38 cellular contexts compared by ENCODE assay signal in genomic region chr19:45483033-45483432, GRCh38. TPM values are rescaled to one million over a fixed set of nuclear protein-coding genes. Genes with fewer than 3 reads are reported as not detected.
A peak's percentile ranks its signal among the peaks of the same experiment; 100 is the strongest.
DNase-seq lines count a peak whose midpoint lies in the region; ATAC-seq, FAIRE-seq and TF ChIP-seq lines count a peak whose summit lies in the region.
"Had no signal": no experiment of that assay in that cellular context is flagged by ENCODE, and none has a peak within 500 bp of the region (broad histone marks: within the 10 kb centered on the region; RNA-seq: fewer than 3 reads in every experiment).

No MANE protein-coding gene starts in this region.

- no peak overlapping the region for H2BK15ac ChIP-seq in neuronal stem cell (ENCODE audit: low read length)

- H3K4me3 ChIP-seq in HEK293 (ENCODE audit: low read depth, low read length) = no peak overlapping the region
- H3K4me3 ChIP-seq in K562 = no peak overlapping the region
- H3K4me3 ChIP-seq in neuronal stem cell (ENCODE audit: low read length in 2 of 2) = no peak overlapping the region
- H3K4me3 ChIP-seq: A549; BLaER1; BLaER1 treated with 17β-estradiol and CSF1 and Interleukin-3, amounts not matched to agents 10 nM and 100 nM had no signal

- H2BK12ac ChIP-seq in neuronal stem cell (ENCODE audit: low read length) = no peak overlapping the region

- no peak overlapping the region for H2BK120ac ChIP-seq in neuronal stem cell (ENCODE audit: low read depth, low read length)

- in situ Hi-C loops in K562 (cut with MboI) = no loop called here

- no peak overlapping the region for H3K14ac ChIP-seq in neuronal stem cell (ENCODE audit: low read length)

- no peaks in the 10 kb centered on the region for H4K20me1 ChIP-seq in K562 (replicated peaks; ENCODE audit: control insufficient read depth, insufficient read depth, low read length)
- H4K20me1 ChIP-seq: BLaER1; BLaER1 treated with 17β-estradiol and CSF1 and Interleukin-3, amounts not matched to agents 10 nM and 100 nM had no signal

- no peak overlapping the region for H3K27ac Mint-ChIP-seq in WTC11
- H3K27ac Mint-ChIP-seq: B cell; CD4-positive, alpha-beta T cell; CD8-positive, alpha-beta memory T cell; CD8-positive, alpha-beta T cell had no signal

- no peaks in the 10 kb centered on the region for H3K9me3 Mint-ChIP-seq in WTC11
- H3K9me3 Mint-ChIP-seq: CD14-positive monocyte; CD4-positive, alpha-beta T cell; CD4-positive, CD25-positive, alpha-beta regulatory T cell; CD8-positive, alpha-beta T cell had no signal

- H3K9me3 ChIP-seq in HEK293 (ENCODE audit: control insufficient read depth, insufficient read depth, low read depth, low read length) (no peaks in the 10 kb centered on the region), K562 (replicated peaks; ENCODE audit: control insufficient read depth, insufficient read depth, low read depth, low read length) (no peaks in the 10 kb centered on the region), neuronal stem cell (replicated peaks in 1 of 2; ENCODE audit: control insufficient read depth in 2 of 2, insufficient read depth in 1 of 2, low read depth in 1 of 2, low read length in 2 of 2) (no peaks in the 10 kb centered on the region)
- H3K9me3 ChIP-seq: A549; BE2C; BLaER1; BLaER1 treated with 17β-estradiol and CSF1 and Interleukin-3, amounts not matched to agents 10 nM and 100 nM; Caco-2 had no signal

- no peak overlapping the region for H4K91ac ChIP-seq in neuronal stem cell (ENCODE audit: low read depth, low read length, poor library complexity)

- no peaks in the 10 kb centered on the region for H3K9me1 ChIP-seq in K562 (ENCODE audit: control insufficient read depth, insufficient read depth, low read length)

- CTCF ChIA-PET in HEK293 (lab: Yijun Ruan, JAX) = interaction anchor here (0.7 to 1.5 kb wide), 3 partner anchors 38 to 48 kb away, joined by 3 to 11 read pairs (median 6); no protein-coding TSS in a partner anchor
- CTCF ChIA-PET in WTC11 (lab: Charles Lee) = interaction anchor here (0.7 to 7.1 kb wide), 2 partner anchors 35 to 43 kb away, joined by 3 to 325 read pairs; no protein-coding TSS in a partner anchor
- CTCF ChIA-PET in K562 (lab: Yijun Ruan, JAX; ENCODE audit: low intra/inter-chr PET ratio) = no interaction called here

- H3K4me1 Mint-ChIP-seq in WTC11 = peaks cover 11% of the 10 kb centered on the region

- H2BK5ac ChIP-seq in neuronal stem cell (ENCODE audit: low read length) = no peak overlapping the region

- no peak overlapping the region for H3K4ac ChIP-seq in neuronal stem cell (ENCODE audit: low read length)

- H3K4me3 Mint-ChIP-seq in WTC11 = no peak overlapping the region
- H3K4me3 Mint-ChIP-seq: B cell; CD4-positive, alpha-beta T cell; CD4-positive, CD25-positive, alpha-beta regulatory T cell; CD8-positive, alpha-beta T cell had no signal

- H3K27me3 ChIP-seq in K562 (ENCODE audit: control insufficient read depth in 2 of 2, insufficient read depth in 2 of 2, low read length in 2 of 2) (no peaks in the 10 kb centered on the region), neuronal stem cell (ENCODE audit: control insufficient read depth in 3 of 3, insufficient read depth in 3 of 3, low read depth in 1 of 3, low read length in 3 of 3) (no peaks in the 10 kb centered on the region)
- H3K27me3 ChIP-seq: BE2C; BLaER1; BLaER1 treated with 17β-estradiol and CSF1 and Interleukin-3, amounts not matched to agents 10 nM and 100 nM had no signal

- no peaks in the 10 kb centered on the region; a peak in 1 of 3 replicates for H3K36me3 ChIP-seq in HEK293 (ENCODE audit: control insufficient read depth in 2 of 2, insufficient read depth in 1 of 2, low read length in 2 of 2)
- H3K36me3 ChIP-seq in K562 (ENCODE audit: control insufficient read depth, insufficient read depth, low read length) = no peaks in the 10 kb centered on the region
- H3K36me3 ChIP-seq in neuronal stem cell (replicated peaks in 1 of 2; ENCODE audit: control insufficient read depth in 2 of 2, insufficient read depth in 2 of 2, low read length in 2 of 2) = no peaks in the 10 kb centered on the region
- H3K36me3 ChIP-seq: BE2C, BLaER1 had no signal

- no peak for TF ChIP-seq EP300 in K562 (IDR thresholded peaks at IDR 0.05; ENCODE audit: low read length)

- H3K4me2 ChIP-seq in K562 (ENCODE audit: insufficient read depth, low read length) (no peak overlapping the region), neuronal stem cell (ENCODE audit: insufficient read depth, low read length, poor library complexity, severe bottlenecking) (no peak overlapping the region)
- H3K4me2 ChIP-seq: A549; BLaER1; BLaER1 treated with 17β-estradiol and CSF1 and Interleukin-3, amounts not matched to agents 10 nM and 100 nM had no signal

- no peak overlapping the region for H3K23ac ChIP-seq in neuronal stem cell (ENCODE audit: low read depth, low read length, poor library complexity)

- TF ChIP-seq CTCF in HEK293 (tag by site-specific recombination; IDR thresholded peaks at IDR 0.05) (no peak), WTC11 (IDR thresholded peaks at IDR 0.05) (no peak), K562 (IDR thresholded peaks at IDR 0.05 in 2 of 3, conservative IDR thresholded peaks at IDR 0.05 in 1 of 3; ENCODE audit: insufficient read depth in 2 of 3, low read depth in 1 of 3, low read length in 3 of 3) (no peak)

- DNase-seq in WTC11 (ENCODE audit: low spot score) = no peak
- DNase-seq in K562 (ENCODE audit: extremely low read depth in 1 of 4, low spot score in 3 of 4) = no peak
- no peak for DNase-seq in neuronal stem cell (ENCODE audit: low spot score)
- no peak for DNase-seq in posterior vena cava (ENCODE audit: low spot score)
- no peak for DNase-seq in HuH-7.5 (ENCODE audit: low spot score)
- DNase-seq in glomerular visceral epithelial cell (ENCODE audit: extremely low spot score) = no peak
- DNase-seq: 8988T; ACHN; AML-193; BE2C; C1 segment of cervical spinal cord; Caco-2; Calu3; CD4-positive, alpha-beta memory T cell; CD4-positive, alpha-beta T cell; CD4-positive, CD25-positive, alpha-beta regulatory T cell; CD8-positive, alpha-beta memory T cell; CD8-positive, alpha-beta T cell; COR-L47; DMS 273 treated with DMSO at 0.1 percent for 48 hours; DMS153; DMS53; DMS79; DMS79 treated with DMSO at 0.1 percent for 48 hours; DND-41; EL had no signal

- TF ChIP-seq RAD21 in K562 (CRISPR knock-in tag; conservative IDR thresholded peaks at IDR 0.05 in 1 of 2, IDR thresholded peaks at IDR 0.05 in 1 of 2) = no peak

- H3K79me2 ChIP-seq in K562 (ENCODE audit: control insufficient read depth, insufficient read depth, low read length) = no peaks in the 10 kb centered on the region

- no peak for TF ChIP-seq POLR2A in K562 (conservative IDR thresholded peaks at IDR 0.05)

- peaks cover 9% of the 10 kb centered on the region for H3K27me3 Mint-ChIP-seq in WTC11 (ENCODE audit: low read depth)
- H3K27me3 Mint-ChIP-seq: B cell; CD4-positive, alpha-beta memory T cell had no signal

- WGBS in K562 (ENCODE audit: insufficient coverage, low coverage, missing lambda C conversion rate) = 55% methylated on average over 5 of the region's 5 CpGs
- WGBS in neuronal stem cell (ENCODE audit: extremely low coverage in 2 of 2, insufficient read length in 2 of 2, insufficient replicate concordance in 1 of 2), 2 donors = no CpG with 5 or more reads among the region's 5 CpGs

- FAIRE-seq in K562 (lab: Jason Lieb, UNC) = no peak
- FAIRE-seq: A204.1, A549, D721Med had no signal

- intact Hi-C loops in K562 (cut with micrococcal nuclease) = no loop called here
- intact Hi-C loops in posterior vena cava (cut with DNase I) = loop anchor here in 1 of 2 donors (5.0 to 10.0 kb wide), 2 partner anchors 46 to 1852 kb away; partner anchors contain the start of gene C5AR2

- H3K4me1 ChIP-seq in HEK293 (ENCODE audit: control insufficient read depth, insufficient read depth, low read length) (peaks cover 2% of the 10 kb centered on the region; the same call in 1 of the 2 replicates), K562 (replicated peaks in 1 of 2; ENCODE audit: control insufficient read depth in 2 of 2, insufficient read depth in 2 of 2, low read length in 2 of 2) (peaks cover 5% of the 10 kb centered on the region in 2 experiments; a peak in 3 of 5 replicates), neuronal stem cell (ENCODE audit: control insufficient read depth in 2 of 2, insufficient read depth in 1 of 2, low read depth in 1 of 2, low read length in 2 of 2) (peaks cover 0 to 1% of the 10 kb centered on the region in 2 donors)

- no peaks in the 10 kb centered on the region for H3K79me1 ChIP-seq in neuronal stem cell (ENCODE audit: low read depth, low read length)

- no peak overlapping the region for H3K27ac ChIP-seq in HEK293 (ENCODE audit: extremely low read depth, low read depth, low read length)
- H3K27ac ChIP-seq in K562 (ENCODE audit: extremely low read depth, low read depth, low read length) = no peak overlapping the region
- H3K27ac ChIP-seq in neuronal stem cell (replicated peaks; ENCODE audit: low read length) = no peak overlapping the region
- H3K27ac ChIP-seq: 22Rv1; A549; BLaER1; BLaER1 treated with 17β-estradiol and CSF1 and Interleukin-3, amounts not matched to agents 10 nM and 100 nM; C4-2B had no signal

- H3K36me3 Mint-ChIP-seq in WTC11 = no peaks in the 10 kb centered on the region
- H3K36me3 Mint-ChIP-seq: CD14-positive monocyte; CD4-positive, CD25-positive, alpha-beta regulatory T cell; CD8-positive, alpha-beta T cell had no signal

- H4K8ac ChIP-seq in neuronal stem cell (ENCODE audit: low read depth, low read length) = peak overlapping the region; percentile 31

- no peak overlapping the region for H3K18ac ChIP-seq in neuronal stem cell (ENCODE audit: low read length)

- H3K9ac ChIP-seq in K562 (ENCODE audit: insufficient read depth in 1 of 2, low read depth in 2 of 2, low read length in 2 of 2) = no peak overlapping the region
- no peak overlapping the region for H3K9ac ChIP-seq in neuronal stem cell (ENCODE audit: low read depth, low read length, poor library complexity)
- H3K9ac ChIP-seq: BLaER1; BLaER1 treated with 17β-estradiol and CSF1 and Interleukin-3, amounts not matched to agents 10 nM and 100 nM had no signal

- no peak overlapping the region for H2AK5ac ChIP-seq in neuronal stem cell (ENCODE audit: low read depth, low read length)

- H2AFZ ChIP-seq in K562 (ENCODE audit: low read depth, low read length) (no peak overlapping the region), neuronal stem cell (ENCODE audit: low read length) (no peak overlapping the region)

- POLR2A ChIA-PET in HEK293 (lab: Yijun Ruan, JAX) (no interaction called here), WTC11 (lab: Charles Lee) (no interaction called here), K562 (lab: Yijun Ruan, JAX) (no interaction called here)

- ATAC-seq in WTC11 = no peak
- no peak for ATAC-seq in K562
- ATAC-seq in HG02840 (IDR thresholded peaks at IDR 0.05; ENCODE audit: low FRiP score, unreplicated experiment) = no peak
- ATAC-seq: A549; CD8-positive, alpha-beta T cell had no signal

- BruUV-seq in K562 (replicated peaks; lab: Mats Ljungman, UMichigan) = no TSS peak

RNA-seq across cellular contexts. Expression of gene RTN2, which starts 13.8 kb away (rescaled TPM):
- total RNA-seq in WTC11 (2021) (25.1 to 27.8 TPM (median 27.4 TPM) in 3 replicates), K562 (2014; rRNA removed) (9.3 and 20.1 TPM in 2 replicates), K562 (2014; rRNA removed; fragmentation: Illumina TruSeq; extraction: Trizol) (6.9 and 7.2 TPM in 2 replicates), K562 (2015; rRNA removed; fragmentation: Illumina TruSeq; extraction: Trizol) (7.2 and 8.3 TPM in 2 replicates), K562 (2021) (21.4 and 24.3 TPM in 2 replicates), posterior vena cava (10 to 100 TPM in 1 of 2 donors, 1 to 10 TPM in 1; 9.4 to 14.5 TPM)
- 9.6 and 30.7 TPM in 2 replicates for total RNA-seq in K562 (2011; cell fraction: chromatin; rRNA removed; ENCODE audit: low replicate concordance)
- total RNA-seq in K562 (2011; cell fraction: nucleolus; rRNA removed) = 33.3 and 36.9 TPM in 2 replicates
- 17.6 and 21.3 TPM in 2 replicates for total RNA-seq in K562 (2011; cell fraction: nucleoplasm; rRNA removed)
- polyA plus RNA-seq in K562 (2011; rRNA removed) (14.1 and 23.1 TPM in 2 replicates), K562 (2014; fragmentation: Illumina TruSeq; extraction: Trizol) (18.6 and 23.7 TPM in 2 replicates), K562 (2014; fragmentation: Nextera tagmentation; extraction: Ambion mirVana) (under 1 TPM; 0.53 to 0.69 TPM), K562 (2014; rRNA removed) (12.3 and 18.7 TPM in 2 replicates)
- polyA plus RNA-seq in K562 (2011; cell fraction: cytosol; rRNA removed) = 28.2 and 40.0 TPM in 2 replicates
- polyA plus RNA-seq in K562 (2011; cell fraction: nucleus; rRNA removed) = 19.8 and 28.9 TPM in 2 replicates
- 30.4 and 54.3 TPM in 2 replicates for polyA plus RNA-seq in K562 (2012)
- polyA minus RNA-seq in K562 (2011; rRNA and poly(A)+ RNA removed) = 7.4 and 8.3 TPM in 2 replicates
- 20.7 and 22.8 TPM in 2 replicates for polyA minus RNA-seq in K562 (2011; cell fraction: cytosol; rRNA and poly(A)+ RNA removed)
- polyA minus RNA-seq in K562 (2011; cell fraction: nucleus; rRNA and poly(A)+ RNA removed) = 9.0 and 16.4 TPM in 2 replicates
- 9.5 TPM for polyA plus RNA-seq in neuronal stem cell (2013, experiment 1 of 2)
- polyA plus RNA-seq in neuronal stem cell (2013, experiment 2 of 2) = 10.0 TPM

RNA-seq across cellular contexts. Expression of gene PPM1N, which starts 15.2 kb away (rescaled TPM):
- total RNA-seq in WTC11 (2021) (10.3 to 15.1 TPM (median 14.2 TPM) in 3 replicates), K562 (2014; rRNA removed) (6.2 and 8.7 TPM in 2 replicates), K562 (2014; rRNA removed; fragmentation: Illumina TruSeq; extraction: Trizol) (5.4 and 6.1 TPM in 2 replicates), K562 (2015; rRNA removed; fragmentation: Illumina TruSeq; extraction: Trizol) (6.0 and 6.5 TPM in 2 replicates), K562 (2021) (6.4 and 7.6 TPM in 2 replicates), posterior vena cava (1 to 10 TPM in 1 of 2 donors, under 1 TPM in 1; 0.67 to 1.9 TPM)
- total RNA-seq in K562 (2011; cell fraction: chromatin; rRNA removed; ENCODE audit: low replicate concordance) = 2.8 and 3.4 TPM in 2 replicates
- 3.5 and 5.0 TPM in 2 replicates for total RNA-seq in K562 (2011; cell fraction: nucleolus; rRNA removed)
- total RNA-seq in K562 (2011; cell fraction: nucleoplasm; rRNA removed) = 2.3 and 3.4 TPM in 2 replicates
- polyA plus RNA-seq in K562 (2011; rRNA removed) (4.5 and 7.8 TPM in 2 replicates), K562 (2014; fragmentation: Illumina TruSeq; extraction: Trizol) (8.5 and 10.4 TPM in 2 replicates), K562 (2014; fragmentation: Nextera tagmentation; extraction: Ambion mirVana) (10 to 100 TPM; 13.0 to 15.6 TPM), K562 (2014; rRNA removed) (14.0 and 15.7 TPM in 2 replicates)
- polyA plus RNA-seq in K562 (2011; cell fraction: cytosol; rRNA removed) = 7.5 and 9.8 TPM in 2 replicates
- polyA plus RNA-seq in K562 (2011; cell fraction: nucleus; rRNA removed) = 7.9 and 8.8 TPM in 2 replicates
- 9.6 and 13.5 TPM in 2 replicates for polyA plus RNA-seq in K562 (2012)
- polyA minus RNA-seq in K562 (2011; rRNA and poly(A)+ RNA removed) = 1.2 and 1.8 TPM in 2 replicates
- polyA minus RNA-seq in K562 (2011; cell fraction: cytosol; rRNA and poly(A)+ RNA removed) = 1.1 and 1.3 TPM in 2 replicates
- polyA minus RNA-seq in K562 (2011; cell fraction: nucleus; rRNA and poly(A)+ RNA removed) = 1.5 and 1.8 TPM in 2 replicates
- polyA plus RNA-seq in neuronal stem cell (2013, experiment 1 of 2) = 1.3 TPM
- 1.2 TPM for polyA plus RNA-seq in neuronal stem cell (2013, experiment 2 of 2)

RNA-seq across cellular contexts. Expression of gene FOSB, which starts 15.2 kb away (rescaled TPM):
- 2.3 to 7.2 TPM (median 5.4 TPM) in 3 replicates for total RNA-seq in WTC11 (2021)
- total RNA-seq in K562 (2011; cell fraction: chromatin; rRNA removed; ENCODE audit: low replicate concordance) = 2.1 and 8.8 TPM in 2 replicates
- 4.2 and 6.7 TPM in 2 replicates for total RNA-seq in K562 (2011; cell fraction: nucleolus; rRNA removed)
- 3.9 and 4.5 TPM in 2 replicates for total RNA-seq in K562 (2011; cell fraction: nucleoplasm; rRNA removed)
- total RNA-seq in K562 (2014; rRNA removed) = 1.2 and 1.6 TPM in 2 replicates
- 0.73 TPM in 2 replicates for total RNA-seq in K562 (2014; rRNA removed; fragmentation: Illumina TruSeq; extraction: Trizol)
- total RNA-seq in K562 (2015; rRNA removed; fragmentation: Illumina TruSeq; extraction: Trizol) = 0.18 and 0.26 TPM in 2 replicates
- 2.4 and 2.7 TPM in 2 replicates for total RNA-seq in K562 (2021)
- polyA plus RNA-seq in K562 (2011; rRNA removed) = 0.25 and 0.27 TPM in 2 replicates
- polyA plus RNA-seq in K562 (2011; cell fraction: cytosol; rRNA removed) = 0.32 and 0.52 TPM in 2 replicates
- 1.8 and 3.8 TPM in 2 replicates for polyA plus RNA-seq in K562 (2011; cell fraction: nucleus; rRNA removed)
- polyA plus RNA-seq in K562 (2012) = 0.76 and 1.3 TPM in 2 replicates
- 1.2 and 1.4 TPM in 2 replicates for polyA plus RNA-seq in K562 (2014; fragmentation: Illumina TruSeq; extraction: Trizol)
- under 1 TPM; 0.11 to 0.30 TPM for polyA plus RNA-seq in K562 (2014; fragmentation: Nextera tagmentation; extraction: Ambion mirVana)
- polyA plus RNA-seq in K562 (2014; rRNA removed) = 0.93 and 2.9 TPM in 2 replicates
- polyA minus RNA-seq in K562 (2011; rRNA and poly(A)+ RNA removed) = 0.54 and 0.77 TPM in 2 replicates
- 0.55 and 0.76 TPM in 2 replicates for polyA minus RNA-seq in K562 (2011; cell fraction: cytosol; rRNA and poly(A)+ RNA removed)
- 2.8 and 3.6 TPM in 2 replicates for polyA minus RNA-seq in K562 (2011; cell fraction: nucleus; rRNA and poly(A)+ RNA removed)
- polyA plus RNA-seq in neuronal stem cell (2013, experiment 1 of 2) = 8.5 TPM
- polyA plus RNA-seq in neuronal stem cell (2013, experiment 2 of 2) = 8.7 TPM
- total RNA-seq in posterior vena cava = 10 to 100 TPM; 33.2 to 73.0 TPM
- total RNA-seq: A172 had no signal

RNA-seq across cellular contexts. Expression of gene VASP, which starts 24.2 kb away (rescaled TPM):
- total RNA-seq in WTC11 (2021) = 143 to 146 TPM (median 144 TPM) in 3 replicates
- total RNA-seq in K562 (2011; cell fraction: chromatin; rRNA removed; ENCODE audit: low replicate concordance) = 123 and 279 TPM in 2 replicates
- 127 and 148 TPM in 2 replicates for total RNA-seq in K562 (2011; cell fraction: nucleolus; rRNA removed)
- total RNA-seq in K562 (2011; cell fraction: nucleoplasm; rRNA removed) = 106 and 127 TPM in 2 replicates
- 207 and 522 TPM in 2 replicates for total RNA-seq in K562 (2014; rRNA removed)
- 98.6 and 104 TPM in 2 replicates for total RNA-seq in K562 (2014; rRNA removed; fragmentation: Illumina TruSeq; extraction: Trizol)
- total RNA-seq in K562 (2015; rRNA removed; fragmentation: Illumina TruSeq; extraction: Trizol) = 112 and 114 TPM in 2 replicates
- 248 and 261 TPM in 2 replicates for total RNA-seq in K562 (2021)
- polyA plus RNA-seq in K562 (2011; rRNA removed) = 92.0 and 102 TPM in 2 replicates
- 80.7 and 337 TPM in 2 replicates for polyA plus RNA-seq in K562 (2011; cell fraction: cytosol; rRNA removed)
- 119 and 149 TPM in 2 replicates for polyA plus RNA-seq in K562 (2011; cell fraction: nucleus; rRNA removed)
- 109 and 183 TPM in 2 replicates for polyA plus RNA-seq in K562 (2012)
- 169 and 182 TPM in 2 replicates for polyA plus RNA-seq in K562 (2014; fragmentation: Illumina TruSeq; extraction: Trizol)
- 10 to 100 TPM; 16.7 to 22.6 TPM for polyA plus RNA-seq in K562 (2014; fragmentation: Nextera tagmentation; extraction: Ambion mirVana)
- 148 and 251 TPM in 2 replicates for polyA plus RNA-seq in K562 (2014; rRNA removed)
- 55.1 and 66.5 TPM in 2 replicates for polyA minus RNA-seq in K562 (2011; rRNA and poly(A)+ RNA removed)
- polyA minus RNA-seq in K562 (2011; cell fraction: cytosol; rRNA and poly(A)+ RNA removed) = 131 and 134 TPM in 2 replicates
- 72.3 and 93.4 TPM in 2 replicates for polyA minus RNA-seq in K562 (2011; cell fraction: nucleus; rRNA and poly(A)+ RNA removed)
- 61.7 TPM for polyA plus RNA-seq in neuronal stem cell (2013, experiment 1 of 2)
- 63.2 TPM for polyA plus RNA-seq in neuronal stem cell (2013, experiment 2 of 2)
- total RNA-seq in posterior vena cava = 100 to 1,000 TPM; 159 to 204 TPM

RNA-seq across cellular contexts. Expression of gene ERCC1, which starts 59.3 kb away (rescaled TPM):
- total RNA-seq in WTC11 (2021) (43.7 to 60.6 TPM (median 60.1 TPM) in 3 replicates), K562 (2014; rRNA removed) (87.1 and 89.4 TPM in 2 replicates), K562 (2014; rRNA removed; fragmentation: Illumina TruSeq; extraction: Trizol) (31.1 and 37.7 TPM in 2 replicates), K562 (2015; rRNA removed; fragmentation: Illumina TruSeq; extraction: Trizol) (49.9 and 57.3 TPM in 2 replicates), K562 (2021) (75.1 and 75.5 TPM in 2 replicates), posterior vena cava (10 to 100 TPM; 65.0 to 68.4 TPM)
- 39.0 and 101 TPM in 2 replicates for total RNA-seq in K562 (2011; cell fraction: chromatin; rRNA removed; ENCODE audit: low replicate concordance)
- total RNA-seq in K562 (2011; cell fraction: nucleolus; rRNA removed) = 64.0 and 74.7 TPM in 2 replicates
- 56.7 and 74.6 TPM in 2 replicates for total RNA-seq in K562 (2011; cell fraction: nucleoplasm; rRNA removed)
- polyA plus RNA-seq in K562 (2011; rRNA removed) (60.0 and 67.5 TPM in 2 replicates), K562 (2014; fragmentation: Illumina TruSeq; extraction: Trizol) (70.3 and 86.8 TPM in 2 replicates), K562 (2014; fragmentation: Nextera tagmentation; extraction: Ambion mirVana) (10 to 100 TPM in 1 of 2 experiments, 1 to 10 TPM in 1; 9.3 to 17.0 TPM), K562 (2014; rRNA removed) (92.6 and 95.8 TPM in 2 replicates)
- polyA plus RNA-seq in K562 (2011; cell fraction: cytosol; rRNA removed) = 85.4 and 165 TPM in 2 replicates
- polyA plus RNA-seq in K562 (2011; cell fraction: nucleus; rRNA removed) = 90.3 and 164 TPM in 2 replicates
- 61.5 and 139 TPM in 2 replicates for polyA plus RNA-seq in K562 (2012)
- 19.6 and 33.4 TPM in 2 replicates for polyA minus RNA-seq in K562 (2011; rRNA and poly(A)+ RNA removed)
- polyA minus RNA-seq in K562 (2011; cell fraction: cytosol; rRNA and poly(A)+ RNA removed) = 57.8 and 74.6 TPM in 2 replicates
- 37.8 and 41.3 TPM in 2 replicates for polyA minus RNA-seq in K562 (2011; cell fraction: nucleus; rRNA and poly(A)+ RNA removed)
- 90.0 TPM for polyA plus RNA-seq in neuronal stem cell (2013, experiment 1 of 2)
- polyA plus RNA-seq in neuronal stem cell (2013, experiment 2 of 2) = 87.6 TPM

Comparison
In these comparisons a context has a peak if more than half of its experiments do, and no peak if none do; other contexts are left out.
1. Of the 44 proteins assayed by ChIP-seq in both K562 and HEK293: peak only in K562: none; only in HEK293: none; in both: ZNF121; in neither: 43.